ENCODE assay signal across 20 cellular contexts in genomic region chr11:124768914-124769313, GRCh38. TPM values are rescaled to one million over a fixed set of nuclear protein-coding genes. Genes with fewer than 3 reads are reported as not detected.
A peak's percentile ranks its signal among the peaks of the same experiment; 100 is the strongest.
DNase-seq lines count a peak whose midpoint lies in the region; ATAC-seq, FAIRE-seq and TF ChIP-seq lines count a peak whose summit lies in the region.
"Had no signal": no experiment of that assay in that cellular context is flagged by ENCODE, and none has a peak within 500 bp of the region (broad histone marks: within the 10 kb centered on the region; RNA-seq: fewer than 3 reads in every experiment).

No MANE protein-coding gene starts in this region.

- H2AFZ ChIP-seq in astrocyte (ENCODE audit: low read depth, low read length) = no peak overlapping the region
- H2AFZ ChIP-seq: GM23338 had no signal

- no peaks in the 10 kb centered on the region for H3K9me3 ChIP-seq in Caco-2
- H3K9me3 ChIP-seq in astrocyte (ENCODE audit: insufficient read depth, low read depth, low read length) = no peaks in the 10 kb centered on the region
- H3K9me3 ChIP-seq in lower lobe of right lung = no peaks in the 10 kb centered on the region
- H3K9me3 ChIP-seq in small intestine (ENCODE audit: control insufficient read depth, low read depth) = no peaks in the 10 kb centered on the region
- H3K9me3 ChIP-seq: Peyer's patch had no signal

- H3K36me3 ChIP-seq in Caco-2 (ENCODE audit: control insufficient read depth, insufficient read depth, low read length) (no peaks in the 10 kb centered on the region; the same call in 1 of the 2 replicates), astrocyte (ENCODE audit: insufficient read depth, low read length) (peaks cover 13% of the 10 kb centered on the region), lower lobe of right lung (peaks cover 44% of the 10 kb centered on the region), small intestine (ENCODE audit: control insufficient read depth in 2 of 2, insufficient read depth in 2 of 2, low read length in 2 of 2) (no peaks in the 10 kb centered on the region)

- 22 to 63% (median 40%) methylated on average over 8 of the region's 8 CpGs for WGBS in small intestine, 3 donors

- H3K27ac Mint-ChIP-seq in Caco-2 (ENCODE audit: unreplicated experiment) (peak overlapping the region; percentile 53), astrocyte (ENCODE audit: unreplicated experiment) (peak overlapping the region; percentile 6), T-cell (no peak overlapping the region)
- no peak overlapping the region for H3K27ac Mint-ChIP-seq in activated naive CD4-positive, alpha-beta T cell treated with anti-CD3 and anti-CD28 coated beads for 36 hours
- H3K27ac Mint-ChIP-seq: GM23338 had no signal

- intact Hi-C loops in Caco-2 (cut with micrococcal nuclease; ENCODE audit: unreplicated experiment) = no loop called here
- intact Hi-C loops in lower lobe of right lung (cut with DNase I) = loop anchor here (10.0 kb wide), 1 partner anchor 104 kb away; no protein-coding TSS in a partner anchor
- intact Hi-C loops in left cardiac atrium (cut with DNase I) = no loop called here
- intact Hi-C loops in activated naive CD4-positive, alpha-beta T cell treated with anti-CD3 and anti-CD28 coated beads for 36 hours (cut with micrococcal nuclease) = no loop called here

- FAIRE-seq in astrocyte (lab: Jason Lieb, UNC) (no peak), small intestine (lab: Jason Lieb, UNC) (no peak)
- FAIRE-seq: K562 had no signal

- H4K20me1 ChIP-seq in astrocyte (ENCODE audit: insufficient read depth, low read length) = peaks cover 4% of the 10 kb centered on the region

- no TSS peak for BruUV-seq in Caco-2 (replicated peaks; lab: Mats Ljungman, UMichigan)

- no peak for DNase-seq in Caco-2
- no peak for DNase-seq in astrocyte (ENCODE audit: low read depth)
- DNase-seq in lower lobe of right lung = no peak
- DNase-seq in small intestine = peak; percentile 72
- DNase-seq in left cardiac atrium = no peak
- DNase-seq in T-cell = no peak
- DNase-seq in activated naive CD4-positive, alpha-beta T cell treated with anti-CD3 and anti-CD28 coated beads for 36 hours = no peak
- DNase-seq: AML-193, COR-L47, EL, NCI-H1048, NCI-H1436 treated with DMSO at 0.1 percent for 48 hours, NCI-H2081, NCI-H524 treated with DMSO at 0.1 percent for 48 hours, Peyer's patch, SHP77 treated with DMSO at 0.1 percent for 48 hours had no signal

- H3K4me1 Mint-ChIP-seq in Caco-2 (ENCODE audit: low read depth, unreplicated experiment) (peaks cover 27% of the 10 kb centered on the region), astrocyte (ENCODE audit: low read depth, unreplicated experiment) (peaks cover 18% of the 10 kb centered on the region), T-cell (peaks cover 0 to under 1% (median 0%) of the 10 kb centered on the region in 3 donors)
- no peaks in the 10 kb centered on the region for H3K4me1 Mint-ChIP-seq in activated naive CD4-positive, alpha-beta T cell treated with anti-CD3 and anti-CD28 coated beads for 36 hours (ENCODE audit: low read depth)

- H3K9me3 Mint-ChIP-seq in Caco-2 (ENCODE audit: unreplicated experiment) = no peaks in the 10 kb centered on the region
- no peaks in the 10 kb centered on the region for H3K9me3 Mint-ChIP-seq in astrocyte (ENCODE audit: unreplicated experiment)
- no peaks in the 10 kb centered on the region for H3K9me3 Mint-ChIP-seq in T-cell
- H3K9me3 Mint-ChIP-seq in activated naive CD4-positive, alpha-beta T cell treated with anti-CD3 and anti-CD28 coated beads for 36 hours = no peaks in the 10 kb centered on the region
- H3K9me3 Mint-ChIP-seq: GM23338 had no signal

- H3K27me3 Mint-ChIP-seq in Caco-2 (ENCODE audit: insufficient read depth, unreplicated experiment) (no peaks in the 10 kb centered on the region), astrocyte (ENCODE audit: low read depth, unreplicated experiment) (no peaks in the 10 kb centered on the region), T-cell (no peaks in the 10 kb centered on the region)
- no peaks in the 10 kb centered on the region for H3K27me3 Mint-ChIP-seq in activated naive CD4-positive, alpha-beta T cell treated with anti-CD3 and anti-CD28 coated beads for 36 hours (ENCODE audit: low read depth)

- CTCF ChIA-PET in Caco-2 (lab: Charles Lee) = interaction anchor here (0.6 to 2.3 kb wide), 7 partner anchors 9 to 108 kb away, joined by 3 to 14 read pairs (median 4); no protein-coding TSS in a partner anchor
- CTCF ChIA-PET in T-cell (lab: Charles Lee) = interaction anchor here (0.5 to 1.2 kb wide), 8 partner anchors 23 to 1902 kb away, joined by 3 to 5 read pairs (median 3); no protein-coding TSS in a partner anchor
- CTCF ChIA-PET in activated naive CD4-positive, alpha-beta T cell treated with anti-CD3 and anti-CD28 coated beads for 36 hours (lab: Charles Lee) = interaction anchor here (1.2 to 2.1 kb wide), 4 partner anchors 9 to 25 kb away, joined by 3 to 11 read pairs (median 4); no protein-coding TSS in a partner anchor

- no peak overlapping the region for H3K9ac ChIP-seq in astrocyte (ENCODE audit: low read length)

- TF ChIP-seq CTCF in Caco-2 (IDR thresholded peaks at IDR 0.05; ENCODE audit: insufficient read depth in 1 of 2, low read depth in 1 of 2, low read length in 1 of 2, severe bottlenecking in 1 of 2, unreplicated experiment in 1 of 2) (no peak), astrocyte (IDR thresholded peaks at IDR 0.05; ENCODE audit: insufficient read depth, low read depth, low read length) (no peak), lower lobe of right lung (IDR thresholded peaks at IDR 0.05) (no peak)

- H3K36me3 Mint-ChIP-seq in Caco-2 (ENCODE audit: insufficient read depth, unreplicated experiment) (peaks cover 49% of the 10 kb centered on the region), astrocyte (ENCODE audit: low read depth, unreplicated experiment) (peaks cover 14% of the 10 kb centered on the region), T-cell (peaks cover 36% of the 10 kb centered on the region)
- H3K36me3 Mint-ChIP-seq in activated naive CD4-positive, alpha-beta T cell treated with anti-CD3 and anti-CD28 coated beads for 36 hours (ENCODE audit: low read depth) = peaks cover 4% of the 10 kb centered on the region

- peak; percentile 72 to 77 for ATAC-seq in lower lobe of right lung
- ATAC-seq in left cardiac atrium = no peak
- no peak for ATAC-seq in T-cell (replicated peaks in 1 of 4)
- no peak for ATAC-seq in SK-N-SH treated with all-trans-retinoic acid at 6 μM for 48 hours
- ATAC-seq: GM23338, K562 had no signal

- no peak overlapping the region for H3K4me3 Mint-ChIP-seq in Caco-2 (ENCODE audit: unreplicated experiment)
- H3K4me3 Mint-ChIP-seq in astrocyte (ENCODE audit: unreplicated experiment) = no peak overlapping the region
- no peak overlapping the region for H3K4me3 Mint-ChIP-seq in T-cell
- H3K4me3 Mint-ChIP-seq in activated naive CD4-positive, alpha-beta T cell treated with anti-CD3 and anti-CD28 coated beads for 36 hours = no peak overlapping the region
- H3K4me3 Mint-ChIP-seq: GM23338 had no signal

- no peak overlapping the region for H3K4me3 ChIP-seq in Caco-2 (ENCODE audit: low read depth, low read length)
- no peak overlapping the region for H3K4me3 ChIP-seq in astrocyte (ENCODE audit: insufficient read depth, low read depth, low read length)
- H3K4me3 ChIP-seq in lower lobe of right lung = no peak overlapping the region
- no peak overlapping the region for H3K4me3 ChIP-seq in small intestine (ENCODE audit: low read depth in 1 of 2, low read length in 2 of 2)
- H3K4me3 ChIP-seq: GM23338, K562, Peyer's patch had no signal

- H3K79me2 ChIP-seq in astrocyte (ENCODE audit: insufficient read depth, low read length) = no peaks in the 10 kb centered on the region

- POLR2A ChIA-PET in Caco-2 (lab: Charles Lee) (interaction anchor here (0.7 kb wide), 1 partner anchor 30 kb away, joined by 5 read pairs; no protein-coding TSS in a partner anchor), T-cell (lab: Charles Lee) (no interaction called here)

- H3K4me1 ChIP-seq in Caco-2 = peaks cover 28% of the 10 kb centered on the region
- peaks cover 17% of the 10 kb centered on the region for H3K4me1 ChIP-seq in astrocyte (ENCODE audit: insufficient read depth, low read length)
- peaks cover 20% of the 10 kb centered on the region for H3K4me1 ChIP-seq in lower lobe of right lung
- H3K4me1 ChIP-seq in small intestine (ENCODE audit: control insufficient read depth in 2 of 2, insufficient read depth in 1 of 2, low read depth in 1 of 2, low read length in 1 of 2) = no peaks in the 10 kb centered on the region
- H3K4me1 ChIP-seq: Peyer's patch had no signal

- no peak overlapping the region for H3K4me2 ChIP-seq in astrocyte (ENCODE audit: low read length)
- H3K4me2 ChIP-seq: GM23338 had no signal

- no peak overlapping the region for H3K27ac ChIP-seq in astrocyte (ENCODE audit: low read depth, low read length)
- H3K27ac ChIP-seq in lower lobe of right lung = no peak overlapping the region
- H3K27ac ChIP-seq in small intestine (ENCODE audit: low read depth in 1 of 2, low read length in 1 of 2) = no peak overlapping the region
- H3K27ac ChIP-seq: Peyer's patch had no signal

- no peaks in the 10 kb centered on the region for H3K27me3 ChIP-seq in Caco-2 (replicated peaks; ENCODE audit: control insufficient read depth, insufficient read depth, low read length)
- no peaks in the 10 kb centered on the region for H3K27me3 ChIP-seq in astrocyte (ENCODE audit: insufficient read depth, low read length)
- no peaks in the 10 kb centered on the region for H3K27me3 ChIP-seq in lower lobe of right lung (ENCODE audit: low read depth)
- no peaks in the 10 kb centered on the region for H3K27me3 ChIP-seq in small intestine (ENCODE audit: control insufficient read depth in 2 of 2, insufficient read depth in 2 of 2, low read length in 2 of 2)
- H3K27me3 ChIP-seq: Peyer's patch had no signal

RNA-seq across cellular contexts. Expression of gene ESAM, which starts 6.8 kb away (rescaled TPM):
- total RNA-seq in Caco-2 (2022) = 5.3 and 6.1 TPM in 2 replicates
- total RNA-seq in astrocyte = 9.4 and 22.0 TPM in 2 replicates
- total RNA-seq in lower lobe of right lung = 131 TPM
- polyA plus RNA-seq in small intestine = 10 to 100 TPM in 1 of 3 donors, 1 to 10 TPM in 1, under 1 TPM in 1; 0.67 to 38.3 (median 1.4) TPM
- total RNA-seq in left cardiac atrium = 10 to 100 TPM; 41.6 to 67.2 TPM
- total RNA-seq in T-cell = 1 to 10 TPM; 1.2 to 3.5 (median 2.5) TPM
- 1 to 10 TPM; 1.0 to 1.2 TPM for total RNA-seq in activated naive CD4-positive, alpha-beta T cell treated with anti-CD3 and anti-CD28 coated beads for 36 hours
- total RNA-seq: GM23338 had no signal

RNA-seq across cellular contexts. Expression of gene VSIG2, which starts 16.9 kb away (rescaled TPM):
- total RNA-seq in Caco-2 (2022) (0.28 TPM in 1 of 2 replicates, not detected in the other), astrocyte (0.18 TPM in 1 of 2 replicates, not detected in the other), lower lobe of right lung (30.5 TPM), left cardiac atrium (1 to 10 TPM in 1 of 2 donors, under 1 TPM in 1; 0.88 to 1.8 TPM), T-cell (1 to 10 TPM in 2 of 5 donors, under 1 TPM in 3; 0.66 to 1.6 (median 0.98) TPM)
- under 1 TPM in 1 of 3 donors, not detected in 2; 0.91 TPM for polyA plus RNA-seq in small intestine
- total RNA-seq in activated naive CD4-positive, alpha-beta T cell treated with anti-CD3 and anti-CD28 coated beads for 36 hours = under 1 TPM; 0.20 to 0.29 TPM
- total RNA-seq: A673, GM23338, K562, Peyer's patch had no signal
- polyA plus RNA-seq: GM23338, K562 had no signal

RNA-seq across cellular contexts. Expression of gene NRGN, which starts 29.2 kb away (rescaled TPM):
- total RNA-seq in Caco-2 (2022) = 5.7 and 7.8 TPM in 2 replicates
- 1.5 and 1.7 TPM in 2 replicates for total RNA-seq in astrocyte
- total RNA-seq in lower lobe of right lung = 99.1 TPM
- polyA plus RNA-seq in small intestine = 1 to 10 TPM in 1 of 3 donors, under 1 TPM in 1, not detected in 1; 0.67 to 6.5 TPM
- 1 to 10 TPM; 6.6 to 8.2 TPM for total RNA-seq in left cardiac atrium
- 10 to 100 TPM in 1 of 5 donors, 1 to 10 TPM in 1, under 1 TPM in 3; 0.26 to 11.0 (median 0.89) TPM for total RNA-seq in T-cell
- 10 to 100 TPM; 10.3 to 10.8 TPM for total RNA-seq in activated naive CD4-positive, alpha-beta T cell treated with anti-CD3 and anti-CD28 coated beads for 36 hours

RNA-seq across cellular contexts. Expression of gene MSANTD2, which starts 31.3 kb away (rescaled TPM):
- 28.3 and 33.2 TPM in 2 replicates for total RNA-seq in Caco-2 (2022)
- total RNA-seq in astrocyte = 13.7 and 18.7 TPM in 2 replicates
- total RNA-seq in lower lobe of right lung = 15.4 TPM
- polyA plus RNA-seq in small intestine = 1 to 10 TPM; 4.4 to 6.5 (median 6.2) TPM
- total RNA-seq in left cardiac atrium = 1 to 10 TPM; 4.3 to 5.5 TPM
- 10 to 100 TPM; 10.1 to 25.2 (median 19.9) TPM for total RNA-seq in T-cell
- 1 to 10 TPM; 3.8 to 4.2 TPM for total RNA-seq in activated naive CD4-positive, alpha-beta T cell treated with anti-CD3 and anti-CD28 coated beads for 36 hours

Comparison
In these comparisons a context has a peak if more than half of its experiments do, and no peak if none do; other contexts are left out.
1. H3K27ac Mint-ChIP-seq: peak in Caco-2 (single experiment) and astrocyte (single experiment); none in T-cell (0 of 2) and activated naive CD4-positive, alpha-beta T cell treated with anti-CD3 and anti-CD28 coated beads for 36 hours (single experiment).
2. ATAC-seq: peak in lower lobe of right lung (2 of 2); none in left cardiac atrium (0 of 2), T-cell (0 of 4) and SK-N-SH treated with all-trans-retinoic acid at 6 μM for 48 hours (single experiment).
3. RNA of gene VSIG2, which starts 16.9 kb away (total RNA-seq): 30.5 TPM in lower lobe of right lung (single experiment); 0.88 to 1.8 TPM in left cardiac atrium, 0.66 to 1.6 TPM in T-cell, 0.20 to 0.29 TPM in activated naive CD4-positive, alpha-beta T cell treated with anti-CD3 and anti-CD28 coated beads for 36 hours, 0.18 TPM in astrocyte and 0.28 TPM in Caco-2; every median in the first group is over 10 times any median in the second.